19 cellular contexts compared by ENCODE assay signal in the genomic region with DNA sequence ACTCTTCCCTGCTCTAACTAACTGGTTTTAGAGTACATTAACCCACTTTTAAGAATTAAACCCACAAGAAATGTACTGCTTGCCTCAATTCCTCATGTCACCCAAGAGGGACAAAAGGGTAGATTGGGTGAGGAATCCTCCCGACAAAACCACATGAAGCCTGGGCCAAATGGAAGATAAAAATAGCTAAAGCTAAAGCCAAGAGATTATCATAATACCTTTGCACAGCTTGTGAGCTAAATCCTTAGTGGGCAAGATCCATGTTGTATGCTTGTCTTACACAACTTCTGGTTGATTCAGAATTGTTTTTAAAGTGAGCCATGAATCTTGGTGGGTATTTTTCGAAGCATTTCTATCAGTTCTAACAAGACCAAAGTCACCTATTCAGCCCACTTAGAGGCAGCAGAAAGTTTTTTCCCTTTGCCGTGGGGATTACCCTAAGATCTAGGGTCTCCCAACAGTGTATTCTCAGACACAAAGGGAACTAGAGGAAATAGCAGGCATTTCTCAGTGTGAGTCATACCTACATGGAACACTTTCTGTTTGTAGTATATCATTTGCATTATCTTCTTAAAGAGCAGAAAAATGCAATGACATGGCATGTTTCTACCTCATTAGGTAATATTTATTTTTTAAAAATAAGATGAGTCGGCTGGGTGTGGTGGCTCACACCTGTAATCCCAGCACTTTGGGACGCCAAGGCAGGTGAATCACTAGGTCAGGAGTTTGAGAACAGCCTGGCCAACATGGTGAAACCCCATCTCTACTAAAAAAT.
DNase-seq lines count a peak whose midpoint lies in the region; ATAC-seq and TF ChIP-seq lines count a peak whose summit lies in the region.
"Had no signal": no experiment of that assay in that cellular context is flagged by ENCODE, and none has a peak within 500 bp of the region (broad histone marks: within the 10 kb centered on the region; RNA-seq: fewer than 3 reads in every experiment).

No MANE protein-coding gene starts in this region.

- no peak overlapping the region for H3K27ac ChIP-seq in mammary epithelial cell (ENCODE audit: insufficient read depth, low read depth, low read length)
- H3K27ac ChIP-seq in prostate gland = no peak overlapping the region
- H3K27ac ChIP-seq: A549, tibial artery had no signal

- H3K4me3 Mint-ChIP-seq in activated CD4-positive, alpha-beta T cell treated with anti-CD3 and anti-CD28 coated beads for 36 hours = no peak overlapping the region
- H3K4me3 Mint-ChIP-seq: central memory CD8-positive, alpha-beta T cell had no signal

- dilution Hi-C loops in mammary epithelial cell (cut with HindIII; ENCODE audit: low sequenced_read_pairs) = no loop called here

- no peak overlapping the region for H3K27ac Mint-ChIP-seq in activated CD4-positive, alpha-beta T cell treated with anti-CD3 and anti-CD28 coated beads for 36 hours

- no peak for TF ChIP-seq POLR2A in prostate gland (IDR thresholded peaks at IDR 0.05)

- H3K9me3 ChIP-seq in mammary epithelial cell (replicated peaks; ENCODE audit: insufficient read depth, low read length) = peaks cover 8% of the 10 kb centered on the region
- no peaks in the 10 kb centered on the region for H3K9me3 ChIP-seq in prostate gland

- CTCF ChIA-PET in mammary epithelial cell (lab: Charles Lee; ENCODE audit: low non-redundant PET) = no interaction called here
- CTCF ChIA-PET in activated CD4-positive, alpha-beta T cell treated with anti-CD3 and anti-CD28 coated beads for 36 hours (lab: Charles Lee) = no interaction called here

- H3K4me1 Mint-ChIP-seq in activated CD4-positive, alpha-beta T cell treated with anti-CD3 and anti-CD28 coated beads for 36 hours = no peaks in the 10 kb centered on the region
- H3K4me1 Mint-ChIP-seq: central memory CD8-positive, alpha-beta T cell had no signal

- H3K4me1 ChIP-seq in mammary epithelial cell (ENCODE audit: insufficient read depth, low read length) (no peaks in the 10 kb centered on the region), prostate gland (replicated peaks) (no peaks in the 10 kb centered on the region)
- H3K4me1 ChIP-seq: A549, tibial artery had no signal

- peak; percentile 67 for DNase-seq in A172 (ENCODE audit: low spot score)
- peak; percentile 40 for DNase-seq in M059J (ENCODE audit: low read depth)
- DNase-seq in mammary epithelial cell = peak; percentile 70
- peak; percentile 87 for DNase-seq in iris pigment epithelial cell (ENCODE audit: low read depth)
- DNase-seq in prostate gland (ENCODE audit: low spot score) = no peak
- no peak for DNase-seq in activated CD4-positive, alpha-beta T cell treated with anti-CD3 and anti-CD28 coated beads for 36 hours
- DNase-seq: activated CD4-positive, alpha-beta T cell treated with anti-CD3 and anti-CD28 coated beads for 48 hours; activated naive CD4-positive, alpha-beta T cell treated with anti-CD3 and anti-CD28 coated beads, Interleukin-2, amount 50 U/mL, for 16 hours; activated T-cell treated with anti-CD3 and anti-CD28 coated beads for 4 hours; glutamatergic neuron; NK-92 treated with Interleukin-12 subunit alpha and Interleukin-12 subunit beta, amount 100 ng/mL, for 24 hours; nucleus accumbens; T1000; tibial artery had no signal

- H3K27me3 Mint-ChIP-seq in activated CD4-positive, alpha-beta T cell treated with anti-CD3 and anti-CD28 coated beads for 36 hours = no peaks in the 10 kb centered on the region
- H3K27me3 Mint-ChIP-seq: central memory CD8-positive, alpha-beta T cell had no signal

- H3K9ac ChIP-seq in mammary epithelial cell (ENCODE audit: insufficient read depth, low read length) = no peak overlapping the region

- no peaks in the 10 kb centered on the region for H4K20me1 ChIP-seq in mammary epithelial cell (ENCODE audit: insufficient read depth, low read length)

- no peaks in the 10 kb centered on the region for H3K36me3 Mint-ChIP-seq in activated CD4-positive, alpha-beta T cell treated with anti-CD3 and anti-CD28 coated beads for 36 hours (ENCODE audit: low read depth)

- peaks cover 21% of the 10 kb centered on the region for H3K9me3 Mint-ChIP-seq in activated CD4-positive, alpha-beta T cell treated with anti-CD3 and anti-CD28 coated beads for 36 hours (ENCODE audit: low read depth)

- BruUV-seq in mammary epithelial cell (replicated peaks; lab: Mats Ljungman, UMichigan) = no TSS peak

- POLR2A ChIA-PET in activated CD4-positive, alpha-beta T cell treated with anti-CD3 and anti-CD28 coated beads for 36 hours (lab: Charles Lee) = no interaction called here

- no peaks in the 10 kb centered on the region for H3K79me2 ChIP-seq in mammary epithelial cell (ENCODE audit: insufficient read depth, low read length)

- ATAC-seq in HG02588 (IDR thresholded peaks at IDR 0.05; ENCODE audit: unreplicated experiment) = no peak
- ATAC-seq in HG02610 (IDR thresholded peaks at IDR 0.05; ENCODE audit: unreplicated experiment) = no peak
- ATAC-seq in activated CD4-positive, alpha-beta T cell treated with anti-CD3 and anti-CD28 coated beads for 36 hours = no peak
- ATAC-seq: A549, HepG2 had no signal

- H3K36me3 ChIP-seq in mammary epithelial cell (ENCODE audit: insufficient read depth, low read length) (no peaks in the 10 kb centered on the region), prostate gland (no peaks in the 10 kb centered on the region)
- H3K36me3 ChIP-seq: tibial artery had no signal

- 65% methylated on average over 5 of the region's 5 CpGs for WGBS in mammary epithelial cell (ENCODE audit: low coverage, missing lambda C conversion rate)
- WGBS in prostate gland = 95% methylated on average over 5 of the region's 5 CpGs

- peak overlapping the region; percentile 44 for H2AFZ ChIP-seq in mammary epithelial cell (ENCODE audit: low read depth, low read length)

- intact Hi-C loops in mammary epithelial cell (cut with micrococcal nuclease) = loop anchor here (1.0 kb wide), 1 partner anchor 18 kb away; no protein-coding TSS in a partner anchor
- intact Hi-C loops in prostate gland (cut with DNase I) = no loop called here
- intact Hi-C loops in activated CD4-positive, alpha-beta T cell treated with anti-CD3 and anti-CD28 coated beads for 36 hours (cut with DNase I, micrococcal nuclease) = no loop called here

- no peak overlapping the region for H3K4me3 ChIP-seq in mammary epithelial cell (replicated peaks in 1 of 3; ENCODE audit: insufficient read depth in 1 of 3, low read depth in 2 of 3, low read length in 3 of 3)
- H3K4me3 ChIP-seq in prostate gland = no peak overlapping the region
- H3K4me3 ChIP-seq: A549, tibial artery had no signal

- no peak overlapping the region for H3K4me2 ChIP-seq in mammary epithelial cell (ENCODE audit: insufficient read depth, low read depth, low read length)
- H3K4me2 ChIP-seq: A549 had no signal

- H3K27me3 ChIP-seq in mammary epithelial cell (ENCODE audit: insufficient read depth, low read length) (no peaks in the 10 kb centered on the region), prostate gland (replicated peaks; ENCODE audit: insufficient read depth) (no peaks in the 10 kb centered on the region)
- H3K27me3 ChIP-seq: tibial artery had no signal

- in situ Hi-C loops in mammary epithelial cell (cut with MboI; ENCODE audit: low sequenced_read_pairs in 2 of 2) = no loop called here

- TF ChIP-seq CTCF in mammary epithelial cell (conservative IDR thresholded peaks at IDR 0.05 in 1 of 2, IDR thresholded peaks at IDR 0.05 in 1 of 2; ENCODE audit: extremely low read depth in 1 of 2, insufficient read depth in 1 of 2, low read depth in 1 of 2, low read length in 2 of 2) (no peak), prostate gland (IDR thresholded peaks at IDR 0.05) (no peak)

Comparison
In these comparisons a context has a peak if more than half of its experiments do, and no peak if none do; other contexts are left out.
1. DNase-seq: peak in A172 (single experiment), M059J (single experiment), mammary epithelial cell (single experiment) and iris pigment epithelial cell (single experiment); none in prostate gland (single experiment) and activated CD4-positive, alpha-beta T cell treated with anti-CD3 and anti-CD28 coated beads for 36 hours (single experiment).